Comparison of ENCODE assay signal across 23 cellular contexts in genomic region chr2:121554998-121555397, GRCh38. TPM values are rescaled to one million over a fixed set of nuclear protein-coding genes. Genes with fewer than 3 reads are reported as not detected.
DNase-seq lines count a peak whose midpoint lies in the region; ATAC-seq, FAIRE-seq and TF ChIP-seq lines count a peak whose summit lies in the region.
"Had no signal": no experiment of that assay in that cellular context is flagged by ENCODE, and none has a peak within 500 bp of the region (broad histone marks: within the 10 kb centered on the region; RNA-seq: fewer than 3 reads in every experiment).

No MANE protein-coding gene starts in this region.

- 97% methylated on average over 7 of the region's 7 CpGs for WGBS in HepG2 (ENCODE audit: low lambda C conversion rate)
- WGBS in right lobe of liver (ENCODE audit: insufficient coverage, low coverage, low lambda C conversion rate, missing lambda C conversion rate): 94% methylated on average over 7 of the region's 7 CpGs
- 92% methylated on average over 7 of the region's 7 CpGs for WGBS in mesenchymal stem cell
- WGBS in GM23248 (ENCODE audit: low coverage in 1 of 2, low lambda C conversion rate in 2 of 2, missing lambda C conversion rate in 2 of 2), 2 experiments: 86 to 89% methylated on average over 7 of the region's 7 CpGs

- TF ChIP-seq RAD21 in HepG2 (CRISPR knock-in tag; IDR thresholded peaks at IDR 0.05): no peak

- no peaks in the 10 kb centered on the region for H3K9me3 ChIP-seq in HepG2 (ENCODE audit: low read length)
- no peaks in the 10 kb centered on the region for H3K9me3 ChIP-seq in right lobe of liver
- H3K9me3 ChIP-seq in mesenchymal stem cell (ENCODE audit: control insufficient read depth, low read length): no peaks in the 10 kb centered on the region
- H3K9me3 ChIP-seq in GM23248 (ENCODE audit: low read depth): no peaks in the 10 kb centered on the region
- H3K9me3 ChIP-seq: thoracic aorta had no signal

- H3K4me2 ChIP-seq in HepG2 (ENCODE audit: low read depth, low read length) (no peak overlapping the region), mesenchymal stem cell (ENCODE audit: low read length, poor library complexity, severe bottlenecking) (no peak overlapping the region), GM23248 (ENCODE audit: unreplicated experiment) (no peak overlapping the region)
- H3K4me2 ChIP-seq: PC-9 had no signal

- FAIRE-seq in HepG2 (lab: Jason Lieb, UNC): no peak
- FAIRE-seq: frontal cortex had no signal

- TF ChIP-seq EP300 in HepG2 (IDR thresholded peaks at IDR 0.05; ENCODE audit: low read depth in 2 of 2, low read length in 2 of 2) (no peak), HepG2 (CRISPR knock-in tag; IDR thresholded peaks at IDR 0.05; ENCODE audit: borderline replicate concordance) (no peak)

- no peak overlapping the region for H3K18ac ChIP-seq in mesenchymal stem cell (ENCODE audit: low read depth in 1 of 2, low read length in 2 of 2)

- no peak overlapping the region for H2BK12ac ChIP-seq in mesenchymal stem cell (ENCODE audit: low read length in 2 of 2)

- no peak overlapping the region for H3K23ac ChIP-seq in mesenchymal stem cell (ENCODE audit: low read length in 2 of 2)

- POLR2A ChIA-PET in HepG2 (lab: Yijun Ruan, JAX): no interaction called here
- POLR2A ChIA-PET in RWPE1 (lab: Yijun Ruan, JAX; ENCODE audit: low non-redundant PET): no interaction called here

- DNase-seq in HepG2 (ENCODE audit: low spot score) (no peak), right lobe of liver (no peak), RWPE1 (ENCODE audit: low spot score) (no peak), mesenchymal stem cell (no peak), GM23248 (no peak), NCI-H1417 (lab: John Stamatoyannopoulos, UW) (no peak), cerebellar cortex (ENCODE audit: low spot score) (no peak)
- DNase-seq: activated CD4-positive, CD25-positive, alpha-beta regulatory T cell treated with anti-CD3 and anti-CD28 coated beads, Interleukin-2, amount 50 U/mL, for 72 hours; KG1; left colon; NCI-H1092; NCI-H2081 treated with DMSO at 0.1 percent for 48 hours; NCI-H82; PC-9; T1000 had no signal

- no peaks in the 10 kb centered on the region for H3K9me2 ChIP-seq in GM23248 (ENCODE audit: insufficient read depth)

- no peak overlapping the region for H3K4ac ChIP-seq in mesenchymal stem cell (ENCODE audit: low read depth in 1 of 2, low read length in 2 of 2)

- no peaks in the 10 kb centered on the region for H3K27me3 ChIP-seq in HepG2 (ENCODE audit: control insufficient read depth in 1 of 2, insufficient read depth in 2 of 2, low read length in 2 of 2)
- H3K27me3 ChIP-seq in right lobe of liver: no peaks in the 10 kb centered on the region
- H3K27me3 ChIP-seq in mesenchymal stem cell (ENCODE audit: control insufficient read depth in 1 of 2, insufficient read depth in 1 of 2, low read length in 2 of 2): no peaks in the 10 kb centered on the region
- H3K27me3 ChIP-seq in GM23248 (replicated peaks; ENCODE audit: insufficient read depth): no peaks in the 10 kb centered on the region

- H2BK15ac ChIP-seq in mesenchymal stem cell (ENCODE audit: low read depth, poor library complexity, severe bottlenecking): peak overlapping the region; percentile 23

- H3K27ac ChIP-seq in HepG2 (ENCODE audit: extremely low read length, insufficient read depth, low read length): no peak overlapping the region
- H3K27ac ChIP-seq in right lobe of liver: no peak overlapping the region
- 0 out of 2 replicates have a peak overlapping the region, but pooled peaks have one; percentile 38 for H3K27ac ChIP-seq in RWPE1
- H3K27ac ChIP-seq in mesenchymal stem cell (ENCODE audit: low read length, poor library complexity, severe bottlenecking): no peak overlapping the region
- no peak overlapping the region for H3K27ac ChIP-seq in GM23248
- H3K27ac ChIP-seq: PC-9, thoracic aorta had no signal

- H3K79me2 ChIP-seq in HepG2 (ENCODE audit: insufficient read depth, low read length) (peaks cover 44% of the 10 kb centered on the region), GM23248 (ENCODE audit: insufficient read depth) (peaks cover 95% of the 10 kb centered on the region)

- no peak overlapping the region for H2BK5ac ChIP-seq in mesenchymal stem cell (ENCODE audit: low read depth, low read length, poor library complexity, severe bottlenecking)

- no peak overlapping the region for H2AFZ ChIP-seq in HepG2 (ENCODE audit: low read length)
- H2AFZ ChIP-seq in mesenchymal stem cell (ENCODE audit: low read depth, low read length): no peak overlapping the region
- H2AFZ ChIP-seq in GM23248: no peak overlapping the region
- H2AFZ ChIP-seq: PC-9 had no signal

- ATAC-seq in HepG2 (peak; percentile 51; the same call in 2 of the 3 replicates), right lobe of liver (no peak), HG03432 (IDR thresholded peaks at IDR 0.05; ENCODE audit: unreplicated experiment) (no peak)
- ATAC-seq: left colon had no signal

- H4K8ac ChIP-seq in mesenchymal stem cell (ENCODE audit: low read length): peak overlapping the region; percentile 7

- no peak overlapping the region for H2AK5ac ChIP-seq in mesenchymal stem cell (ENCODE audit: low read length, severe bottlenecking)

- H3K4me1 ChIP-seq in HepG2 (ENCODE audit: insufficient read depth, low read length): no peaks in the 10 kb centered on the region
- H3K4me1 ChIP-seq in right lobe of liver: no peaks in the 10 kb centered on the region
- peaks cover 1% of the 10 kb centered on the region for H3K4me1 ChIP-seq in mesenchymal stem cell (ENCODE audit: control insufficient read depth, insufficient read depth, low read depth, low read length)
- no peaks in the 10 kb centered on the region for H3K4me1 ChIP-seq in GM23248 (ENCODE audit: insufficient read depth)

- CTCF ChIA-PET in HepG2 (lab: Yijun Ruan, JAX; ENCODE audit: low intra/inter-chr PET ratio, low total read pairs): no interaction called here
- CTCF ChIA-PET in RWPE1 (lab: Yijun Ruan, JAX): no interaction called here

- no peak overlapping the region for H4K91ac ChIP-seq in mesenchymal stem cell (ENCODE audit: low read length)

- H3K36me3 ChIP-seq in HepG2 (replicated peaks in 1 of 2; ENCODE audit: control insufficient read depth in 1 of 2, insufficient read depth in 2 of 2, low read length in 2 of 2) (no peaks in the 10 kb centered on the region), right lobe of liver (no peaks in the 10 kb centered on the region), mesenchymal stem cell (ENCODE audit: control insufficient read depth in 1 of 2, insufficient read depth in 2 of 2, low read depth in 1 of 2, low read length in 2 of 2) (peaks cover 0 to 2% of the 10 kb centered on the region in 2 experiments), GM23248 (ENCODE audit: low read depth) (no peaks in the 10 kb centered on the region)
- H3K36me3 ChIP-seq: HAP-1, thoracic aorta had no signal

- H4K20me1 ChIP-seq in HepG2 (ENCODE audit: insufficient read depth, low read length) (no peaks in the 10 kb centered on the region; the same call in 1 of the 2 replicates), GM23248 (ENCODE audit: insufficient read depth) (peaks cover 8% of the 10 kb centered on the region)

- in situ Hi-C loops in HepG2 (cut with HindIII; ENCODE audit: extremely low pct_ligation_motif_present, low pct_unique_long_range_greater_than_20kb): no loop called here
- in situ Hi-C loops in GM23248 (cut with MboI): no loop called here

- no peak overlapping the region for H2BK120ac ChIP-seq in mesenchymal stem cell (ENCODE audit: low read depth, low read length)

- intact Hi-C loops in HepG2 (cut with micrococcal nuclease; ENCODE audit: unreplicated experiment): no loop called here
- intact Hi-C loops in right lobe of liver (cut with DNase I): no loop called here

- H3F3A ChIP-seq in GM23248 (ENCODE audit: insufficient read depth): 0 out of 2 replicates have a peak, but pooled peaks cover 1% of the 10 kb centered on the region

- H3K14ac ChIP-seq in mesenchymal stem cell (ENCODE audit: low read length in 2 of 2): no peak overlapping the region

- TF ChIP-seq POLR2A in HepG2 (IDR thresholded peaks at IDR 0.05; ENCODE audit: insufficient read depth in 1 of 2, low read depth in 2 of 2, low read length in 2 of 2) (no peak), right lobe of liver (IDR thresholded peaks at IDR 0.05) (no peak)

- TF ChIP-seq CTCF in HepG2 (CRISPR knock-in tag; IDR thresholded peaks at IDR 0.05) (no peak), right lobe of liver (IDR thresholded peaks at IDR 0.05) (no peak), RWPE1 (conservative IDR thresholded peaks at IDR 0.05; ENCODE audit: low read depth) (no peak)

- no peak overlapping the region for H3K4me3 ChIP-seq in HepG2 (replicated peaks in 1 of 3; ENCODE audit: insufficient read depth in 1 of 3, low read depth in 2 of 3, low read length in 3 of 3)
- H3K4me3 ChIP-seq in right lobe of liver: no peak overlapping the region
- no peak overlapping the region for H3K4me3 ChIP-seq in mesenchymal stem cell (ENCODE audit: insufficient read depth in 1 of 2, low read depth in 1 of 2, low read length in 2 of 2)
- H3K4me3 ChIP-seq in GM23248: no peak overlapping the region
- H3K4me3 ChIP-seq: HAP-1, PC-9, thoracic aorta had no signal

- peaks cover 38% of the 10 kb centered on the region for H3K79me1 ChIP-seq in mesenchymal stem cell (replicated peaks; ENCODE audit: low read length, poor library complexity, severe bottlenecking)

- H3K9ac ChIP-seq in HepG2 (ENCODE audit: insufficient read depth, low read depth, low read length) (no peak overlapping the region), mesenchymal stem cell (ENCODE audit: low read length) (no peak overlapping the region), GM23248 (no peak overlapping the region)

- BruUV-seq in HepG2 (replicated peaks; lab: Mats Ljungman, UMichigan): no TSS peak

RNA-seq across cellular contexts. Expression of gene RNU4ATAC, which starts 24.3 kb away (rescaled TPM):
- total RNA-seq in HepG2 (2016; rRNA removed; fragmentation: Illumina TruSeq; extraction: Trizol) (71.4 TPM in 1 of 2 replicates, not detected in the other), right lobe of liver (not detected)
- total RNA-seq in HepG2 (2016; cell fraction: cytosol; rRNA removed; fragmentation: Illumina TruSeq; extraction: Trizol; ENCODE audit: low read depth): 442 and 693 TPM in 2 replicates
- 77.2 and 91.6 TPM in 2 replicates for total RNA-seq in HepG2 (2016; cell fraction: insoluble cytoplasmic fraction; rRNA removed; fragmentation: Illumina TruSeq; extraction: Trizol)
- total RNA-seq in HepG2 (2016; cell fraction: membrane; rRNA removed; fragmentation: Illumina TruSeq; extraction: Trizol): 112 TPM in 1 of 2 replicates, not detected in the other
- 335 and 346 TPM in 2 replicates for total RNA-seq in HepG2 (2016; cell fraction: nucleus; rRNA removed; fragmentation: Illumina TruSeq; extraction: Trizol)
- polyA plus RNA-seq in HepG2 (2011; rRNA removed) (not detected in 2 replicates), GM23248 (2016; fragmentation: Nextera tagmentation; extraction: Ambion mirVana) (6.2 TPM in 1 of 2 replicates, not detected in the other)
- not detected in 2 replicates for polyA plus RNA-seq in HepG2 (2011; cell fraction: cytosol; rRNA removed)
- not detected in 2 replicates for polyA plus RNA-seq in HepG2 (2011; cell fraction: nucleus; rRNA removed)
- polyA plus RNA-seq in HepG2 (2012): not detected in 2 replicates
- polyA plus RNA-seq in HepG2 (2016; cell fraction: cytosol; fragmentation: Illumina TruSeq; extraction: Trizol; ENCODE audit: low read depth): not detected in 2 replicates
- not detected in 2 replicates for polyA plus RNA-seq in HepG2 (2016; cell fraction: insoluble cytoplasmic fraction; fragmentation: Illumina TruSeq; extraction: Trizol; ENCODE audit: low read depth)
- polyA plus RNA-seq in HepG2 (2016; cell fraction: membrane; fragmentation: Illumina TruSeq; extraction: Trizol; ENCODE audit: low read depth): not detected in 2 replicates
- not detected in 2 replicates for polyA plus RNA-seq in HepG2 (2016; cell fraction: nucleus; fragmentation: Illumina TruSeq; extraction: Trizol; ENCODE audit: insufficient read depth, low read depth)
- under 0.01 TPM in 2 replicates for polyA minus RNA-seq in HepG2 (2011; rRNA and poly(A)+ RNA removed; ENCODE audit: low replicate concordance)
- 3,899 and 4,055 TPM in 2 replicates for polyA minus RNA-seq in HepG2 (2011; cell fraction: cytosol; rRNA and poly(A)+ RNA removed)
- polyA minus RNA-seq in HepG2 (2011; cell fraction: nucleus; rRNA and poly(A)+ RNA removed): under 0.01 TPM in 2 replicates
- not detected for polyA plus RNA-seq in mesenchymal stem cell (2013, experiment 1 of 2)
- not detected for polyA plus RNA-seq in mesenchymal stem cell (2013, experiment 2 of 2)
- not detected in 2 replicates for total RNA-seq in GM23248 (2014; rRNA removed; shearing (Covaris generic))
- total RNA-seq: activated CD8-positive, alpha-beta memory T cell treated with anti-CD3 and anti-CD28 coated beads for 36 hours; left colon; PC-9; posterior vena cava; SK-MEL-5; thoracic aorta had no signal
- polyA plus RNA-seq: adipose tissue had no signal
